In genomic region chr1:229895605-229896004, GRCh38 we compare ENCODE assay signal across 33 cellular contexts.
"Had no signal": no experiment of that assay in that cellular context is flagged by ENCODE, and none has a peak within 500 bp of the region (broad histone marks: within the 10 kb centered on the region; RNA-seq: fewer than 3 reads in every experiment).

No MANE protein-coding gene starts in this region.

- H3K36me3 Mint-ChIP-seq: activated naive CD4-positive, alpha-beta T cell treated with anti-CD3 and anti-CD28 coated beads, Interleukin-2, amount 10 ng/mL, durations not matched to agents 7 days and 5 days; activated naive CD8-positive, alpha-beta T cell treated with anti-CD3 and anti-CD28 coated beads, Interleukin-2, amount 10 ng/mL, durations not matched to agents 7 days and 5 days; brain had no signal

- ATAC-seq: activated CD4-positive, CD25-positive, alpha-beta regulatory T cell treated with anti-CD3 and anti-CD28 coated beads, Interleukin-2, amount 50 U/mL, for 24 hours; activated naive CD4-positive, alpha-beta T cell treated with anti-CD3 and anti-CD28 coated beads, Interleukin-2, amount 50 U/mL, for 72 hours; activated T-cell treated with anti-CD3 and anti-CD28 coated beads, Interleukin-2, amount 50 U/mL, for 72 hours; esophagus mucosa; gastrocnemius medialis; heart left ventricle; T-helper 17 cell had no signal

- H3K27ac Mint-ChIP-seq: activated B cell treated with CpG ODN at 0.5 μM for 24 hours; activated CD4-positive, alpha-beta memory T cell treated with anti-CD3 and anti-CD28 coated beads, Interleukin-2, amount 10 ng/mL, durations not matched to agents 7 days and 5 days; activated CD4-positive, alpha-beta T cell treated with anti-CD3 and anti-CD28 coated beads, Interleukin-2, amount 10 ng/mL, durations not matched to agents 7 days and 5 days; activated naive CD4-positive, alpha-beta T cell treated with anti-CD3 and anti-CD28 coated beads, Interleukin-2, amount 10 ng/mL, durations not matched to agents 7 days and 5 days; activated naive CD4-positive, alpha-beta T cell treated with anti-CD3 and anti-CD28 coated beads, Interleukin-2, amount 50 U/mL, for 72 hours; activated naive CD8-positive, alpha-beta T cell treated with anti-CD3 and anti-CD28 coated beads, Interleukin-2, amount 10 ng/mL, durations not matched to agents 7 days and 5 days; activated T-cell treated with anti-CD3 and anti-CD28 coated beads, Interleukin-2, amount 50 U/mL, for 24 hours; activated T-cell treated with anti-CD3 and anti-CD28 coated beads, Interleukin-2, amount 50 U/mL, for 72 hours; brain; endodermal cell; T-helper 17 cell; T-helper 2 cell treated with Interferon-gamma antibody and Interleukin-4, amounts not matched to agents 5 μg/mL and 100 μg/mL, for 36 hours had no signal

- H3K4me1 ChIP-seq: ascending aorta, breast epithelium, colonic mucosa, heart left ventricle had no signal

- DNase-seq: activated B cell treated with CpG ODN at 0.5 μM for 24 hours; activated CD4-positive, alpha-beta memory T cell treated with anti-CD3 and anti-CD28 coated beads, Interleukin-2, amount 10 ng/mL, durations not matched to agents 7 days and 5 days; activated CD4-positive, alpha-beta T cell treated with anti-CD3 and anti-CD28 coated beads, Interleukin-2, amount 10 ng/mL, durations not matched to agents 7 days and 5 days; activated CD4-positive, alpha-beta T cell treated with anti-CD3 and anti-CD28 coated beads, Interleukin-2, amount 50 U/mL, for 4 hours; activated CD8-positive, alpha-beta memory T cell treated with anti-CD3 and anti-CD28 coated beads, Interleukin-2, amount 50 U/mL, for 48 hours; activated gamma-delta T cell; activated naive CD4-positive, alpha-beta T cell; activated naive CD4-positive, alpha-beta T cell treated with anti-CD3 and anti-CD28 coated beads, Interleukin-2, amount 10 ng/mL, durations not matched to agents 7 days and 5 days; activated naive CD8-positive, alpha-beta T cell treated with anti-CD3 and anti-CD28 coated beads, Interleukin-2, amount 10 ng/mL, durations not matched to agents 7 days and 5 days; activated T-cell treated with anti-CD3 and anti-CD28 coated beads for 4 hours; activated T-cell treated with anti-CD3 and anti-CD28 coated beads, Interleukin-2, amount 50 U/mL, for 24 hours; activated T-cell treated with anti-CD3 and anti-CD28 coated beads, Interleukin-2, amount 50 U/mL, for 72 hours; central memory CD4-positive, alpha-beta T cell; cerebellar nuclear complex; colonic mucosa; effector memory CD4-positive, alpha-beta T cell; endodermal cell; gastrocnemius medialis; glutamatergic neuron; heart left ventricle; T-helper 1 cell; T-helper 17 cell; T1000; WERI-Rb-1 had no signal

- H3K27ac ChIP-seq: ascending aorta, breast epithelium, cardiac muscle cell, colonic mucosa, foreskin keratinocyte, gastrocnemius medialis, heart left ventricle, WERI-Rb-1 had no signal

- H3K4me1 Mint-ChIP-seq: activated B cell treated with CpG ODN at 0.5 μM for 24 hours; activated CD4-positive, alpha-beta memory T cell treated with anti-CD3 and anti-CD28 coated beads, Interleukin-2, amount 10 ng/mL, durations not matched to agents 7 days and 5 days; activated CD4-positive, alpha-beta T cell treated with anti-CD3 and anti-CD28 coated beads, Interleukin-2, amount 10 ng/mL, durations not matched to agents 7 days and 5 days; activated naive CD4-positive, alpha-beta T cell treated with anti-CD3 and anti-CD28 coated beads, Interleukin-2, amount 10 ng/mL, durations not matched to agents 7 days and 5 days; activated naive CD8-positive, alpha-beta T cell treated with anti-CD3 and anti-CD28 coated beads, Interleukin-2, amount 10 ng/mL, durations not matched to agents 7 days and 5 days; endodermal cell; T-helper 17 cell had no signal

- H3K4me3 ChIP-seq: ascending aorta, breast epithelium, cardiac muscle cell, colonic mucosa, gastrocnemius medialis, heart left ventricle had no signal

- H3K9me3 Mint-ChIP-seq: activated CD4-positive, alpha-beta memory T cell treated with anti-CD3 and anti-CD28 coated beads, Interleukin-2, amount 10 ng/mL, durations not matched to agents 7 days and 5 days; activated CD4-positive, alpha-beta T cell treated with anti-CD3 and anti-CD28 coated beads, Interleukin-2, amount 10 ng/mL, durations not matched to agents 7 days and 5 days; activated naive CD4-positive, alpha-beta T cell treated with anti-CD3 and anti-CD28 coated beads, Interleukin-2, amount 10 ng/mL, durations not matched to agents 7 days and 5 days; activated naive CD4-positive, alpha-beta T cell treated with anti-CD3 and anti-CD28 coated beads, Interleukin-2, amount 50 U/mL, for 72 hours; activated naive CD8-positive, alpha-beta T cell treated with anti-CD3 and anti-CD28 coated beads, Interleukin-2, amount 10 ng/mL, durations not matched to agents 7 days and 5 days; activated T-cell treated with anti-CD3 and anti-CD28 coated beads, Interleukin-2, amount 50 U/mL, for 24 hours; activated T-cell treated with anti-CD3 and anti-CD28 coated beads, Interleukin-2, amount 50 U/mL, for 72 hours; endodermal cell; T-helper 2 cell treated with Interferon-gamma antibody and Interleukin-4, amounts not matched to agents 5 μg/mL and 100 μg/mL, for 36 hours had no signal

- H3K9me3 ChIP-seq: ascending aorta, breast epithelium, colonic mucosa, gastrocnemius medialis, heart left ventricle had no signal

- H3K4me3 Mint-ChIP-seq: activated B cell treated with CpG ODN at 0.5 μM for 24 hours; activated CD4-positive, alpha-beta memory T cell treated with anti-CD3 and anti-CD28 coated beads, Interleukin-2, amount 10 ng/mL, durations not matched to agents 7 days and 5 days; activated CD4-positive, alpha-beta T cell treated with anti-CD3 and anti-CD28 coated beads, Interleukin-2, amount 10 ng/mL, durations not matched to agents 7 days and 5 days; activated naive CD4-positive, alpha-beta T cell treated with anti-CD3 and anti-CD28 coated beads, Interleukin-2, amount 10 ng/mL, durations not matched to agents 7 days and 5 days; activated naive CD8-positive, alpha-beta T cell treated with anti-CD3 and anti-CD28 coated beads, Interleukin-2, amount 10 ng/mL, durations not matched to agents 7 days and 5 days; activated T-cell treated with anti-CD3 and anti-CD28 coated beads, Interleukin-2, amount 50 U/mL, for 24 hours; activated T-cell treated with anti-CD3 and anti-CD28 coated beads, Interleukin-2, amount 50 U/mL, for 72 hours; brain; endodermal cell; T-helper 17 cell; T-helper 2 cell treated with Interferon-gamma antibody and Interleukin-4, amounts not matched to agents 5 μg/mL and 100 μg/mL, for 36 hours had no signal

- H3K27me3 ChIP-seq: ascending aorta, colonic mucosa, foreskin keratinocyte, gastrocnemius medialis had no signal

- H3K36me3 ChIP-seq: ascending aorta, breast epithelium, cardiac muscle cell, colonic mucosa, gastrocnemius medialis, heart left ventricle, WERI-Rb-1 had no signal
